Comparison of ENCODE assay signal across 8 cellular contexts in genomic region chr5:132500931-132501628, GRCh38. TPM values are rescaled to one million over a fixed set of nuclear protein-coding genes. Genes with fewer than 3 reads are reported as not detected.
DNase-seq lines count a peak whose midpoint lies in the region; ATAC-seq and TF ChIP-seq lines count a peak whose summit lies in the region.

No MANE protein-coding gene starts in this region.

- no peak overlapping the region for H2BK15ac ChIP-seq in mesendoderm (replicated peaks; ENCODE audit: low read depth)

- H3K27ac ChIP-seq in GM23338 (ENCODE audit: low read depth) (no peak overlapping the region), duodenal mucosa (ENCODE audit: low read depth, low read length) (peak overlapping the region; percentile 90), mesendoderm (ENCODE audit: low read depth, low read length) (no peak overlapping the region)

- no peak overlapping the region for H3K4me3 ChIP-seq in GM23338
- peak overlapping the region; percentile 7 to 50 for H3K4me3 ChIP-seq in duodenal mucosa (ENCODE audit: low read depth in 1 of 2, low read length in 2 of 2)
- no peak overlapping the region for H3K4me3 ChIP-seq in mesendoderm (ENCODE audit: low read length)

- H3K23ac ChIP-seq in mesendoderm (ENCODE audit: low read length) = no peak overlapping the region

- intact Hi-C loops in activated CD4-positive, alpha-beta T cell treated with anti-CD3 and anti-CD28 coated beads, Interleukin-2, amount 10 ng/mL, durations not matched to agents 24 days and 14 days (cut with micrococcal nuclease) = loop anchor here (1.0 to 2.0 kb wide), 3 partner anchors 115 to 436 kb away; no protein-coding TSS in a partner anchor

- WGBS in mesendoderm (ENCODE audit: extremely low coverage, insufficient coverage, low lambda C conversion rate) = no CpG with 5 or more reads among the region's 6 CpGs

- H3K79me1 ChIP-seq in mesendoderm (ENCODE audit: low read length) = no peaks in the 10 kb centered on the region

- H3K79me2 ChIP-seq in GM23338 (replicated peaks; ENCODE audit: insufficient read depth) (no peaks in the 10 kb centered on the region), mesendoderm (ENCODE audit: control insufficient read depth, insufficient read depth, low read length) (no peaks in the 10 kb centered on the region)

- ATAC-seq in GM23338 = peak; percentile 34
- ATAC-seq in stimulated activated memory B cell treated with anti-CD40 and anti-IgM and Interleukin-4, amounts not matched to agents 10 μg/mL and 1 μg/mL and 100 μg/mL, for 72 hours = peak; percentile 76

- no peaks in the 10 kb centered on the region for H3K9me3 Mint-ChIP-seq in GM23338
- no peaks in the 10 kb centered on the region for H3K9me3 Mint-ChIP-seq in activated CD4-positive, alpha-beta T cell treated with anti-CD3 and anti-CD28 coated beads, Interleukin-2, amount 10 ng/mL, durations not matched to agents 24 days and 14 days
- no peaks in the 10 kb centered on the region for H3K9me3 Mint-ChIP-seq in stimulated activated memory B cell treated with anti-CD40 and anti-IgM and Interleukin-4, amounts not matched to agents 10 μg/mL and 1 μg/mL and 100 μg/mL, for 72 hours

- H3K4ac ChIP-seq in mesendoderm (ENCODE audit: low read depth, low read length) = no peak overlapping the region

- H3K4me1 ChIP-seq in GM23338 (ENCODE audit: insufficient read depth) (no peaks in the 10 kb centered on the region), duodenal mucosa (ENCODE audit: control insufficient read depth in 1 of 2, insufficient read depth in 2 of 2, low read length in 2 of 2) (peaks cover 75 to 80% of the 10 kb centered on the region in 2 donors), mesendoderm (ENCODE audit: control insufficient read depth, low read depth, low read length) (no peaks in the 10 kb centered on the region)

- H3K18ac ChIP-seq in mesendoderm (ENCODE audit: low read length) = no peak overlapping the region

- peaks cover 4% of the 10 kb centered on the region for H3K27me3 Mint-ChIP-seq in GM23338 (ENCODE audit: insufficient read depth, low read depth, poor library complexity)
- peaks cover 2% of the 10 kb centered on the region for H3K27me3 Mint-ChIP-seq in activated CD4-positive, alpha-beta T cell treated with anti-CD3 and anti-CD28 coated beads, Interleukin-2, amount 10 ng/mL, durations not matched to agents 24 days and 14 days
- no peaks in the 10 kb centered on the region for H3K27me3 Mint-ChIP-seq in stimulated activated memory B cell treated with anti-CD40 and anti-IgM and Interleukin-4, amounts not matched to agents 10 μg/mL and 1 μg/mL and 100 μg/mL, for 72 hours

- no peaks in the 10 kb centered on the region for H4K20me1 ChIP-seq in GM23338 (replicated peaks; ENCODE audit: insufficient read depth)

- TF ChIP-seq CTCF in GM23338 (conservative IDR thresholded peaks at IDR 0.05; ENCODE audit: low read depth in 2 of 2) = peak; percentile 95 to 96

- no peaks in the 10 kb centered on the region for H3K9me3 ChIP-seq in duodenal mucosa (ENCODE audit: control insufficient read depth in 1 of 2, low read length in 2 of 2)

- H3K36me3 Mint-ChIP-seq in GM23338 (ENCODE audit: low read depth) = no peaks in the 10 kb centered on the region
- H3K36me3 Mint-ChIP-seq in activated CD4-positive, alpha-beta T cell treated with anti-CD3 and anti-CD28 coated beads, Interleukin-2, amount 10 ng/mL, durations not matched to agents 24 days and 14 days (ENCODE audit: low read depth) = no peaks in the 10 kb centered on the region
- H3K36me3 Mint-ChIP-seq in stimulated activated memory B cell treated with anti-CD40 and anti-IgM and Interleukin-4, amounts not matched to agents 10 μg/mL and 1 μg/mL and 100 μg/mL, for 72 hours = no peaks in the 10 kb centered on the region

- no peak overlapping the region for H4K5ac ChIP-seq in mesendoderm (ENCODE audit: low read length)

- no peak overlapping the region for H3K27ac Mint-ChIP-seq in GM23338
- H3K27ac Mint-ChIP-seq in activated CD4-positive, alpha-beta T cell treated with anti-CD3 and anti-CD28 coated beads, Interleukin-2, amount 10 ng/mL, durations not matched to agents 24 days and 14 days = peak overlapping the region; percentile 65
- peak overlapping the region; percentile 82 for H3K27ac Mint-ChIP-seq in stimulated activated memory B cell treated with anti-CD40 and anti-IgM and Interleukin-4, amounts not matched to agents 10 μg/mL and 1 μg/mL and 100 μg/mL, for 72 hours

- no peaks in the 10 kb centered on the region for H3K36me3 ChIP-seq in GM23338 (ENCODE audit: insufficient read depth)
- no peaks in the 10 kb centered on the region for H3K36me3 ChIP-seq in duodenal mucosa (ENCODE audit: control insufficient read depth in 1 of 2, insufficient read depth in 2 of 2, low read length in 2 of 2)
- no peaks in the 10 kb centered on the region for H3K36me3 ChIP-seq in mesendoderm (ENCODE audit: control insufficient read depth, insufficient read depth, low read length)

- H3K4me2 ChIP-seq in GM23338 = no peak overlapping the region
- no peak overlapping the region for H3K4me2 ChIP-seq in mesendoderm (ENCODE audit: low read length)

- no peak overlapping the region for H2AFZ ChIP-seq in GM23338

- no peak overlapping the region for H3K4me3 Mint-ChIP-seq in GM23338
- H3K4me3 Mint-ChIP-seq in activated CD4-positive, alpha-beta T cell treated with anti-CD3 and anti-CD28 coated beads, Interleukin-2, amount 10 ng/mL, durations not matched to agents 24 days and 14 days = no peak overlapping the region
- H3K4me3 Mint-ChIP-seq in stimulated activated memory B cell treated with anti-CD40 and anti-IgM and Interleukin-4, amounts not matched to agents 10 μg/mL and 1 μg/mL and 100 μg/mL, for 72 hours = no peak overlapping the region

- H3K9me2 ChIP-seq in GM23338 (ENCODE audit: insufficient read depth) = no peaks in the 10 kb centered on the region; the same call in 1 of the 2 replicates

- no peak overlapping the region for H3K56ac ChIP-seq in mesendoderm (ENCODE audit: low read length)

- no peak overlapping the region for H2AK5ac ChIP-seq in mesendoderm (ENCODE audit: low read length)

- H3F3A ChIP-seq in GM23338 (replicated peaks; ENCODE audit: low read depth) = no peaks in the 10 kb centered on the region

- no peak overlapping the region for H2BK5ac ChIP-seq in mesendoderm (ENCODE audit: low read length)

- H3K27me3 ChIP-seq in GM23338 (ENCODE audit: insufficient read depth) = no peaks in the 10 kb centered on the region
- no peaks in the 10 kb centered on the region for H3K27me3 ChIP-seq in duodenal mucosa (ENCODE audit: control insufficient read depth in 1 of 2, insufficient read depth in 2 of 2, low read length in 2 of 2)
- H3K27me3 ChIP-seq in mesendoderm (ENCODE audit: insufficient read depth, low read length, poor library complexity) = no peaks in the 10 kb centered on the region

- DNase-seq in DMS53 (lab: John Stamatoyannopoulos, UW) (peak; percentile 84), GM23338 (ENCODE audit: low spot score) (peak; percentile 82), NCI-H1694 treated with DMSO at 0.1 percent for 48 hours (lab: John Stamatoyannopoulos, UW) (peak; percentile 30), mesendoderm (peak; percentile 78), COLO829 (ENCODE audit: low spot score) (no peak)
- peak; percentile 92 for DNase-seq in activated CD4-positive, alpha-beta T cell treated with anti-CD3 and anti-CD28 coated beads, Interleukin-2, amount 10 ng/mL, durations not matched to agents 24 days and 14 days

- no peak overlapping the region for H2BK120ac ChIP-seq in mesendoderm (ENCODE audit: low read depth, low read length)

- 0 out of 3 replicates have a peak, but pooled peaks cover 2% of the 10 kb centered on the region for H3K4me1 Mint-ChIP-seq in GM23338
- peaks cover 43% of the 10 kb centered on the region for H3K4me1 Mint-ChIP-seq in activated CD4-positive, alpha-beta T cell treated with anti-CD3 and anti-CD28 coated beads, Interleukin-2, amount 10 ng/mL, durations not matched to agents 24 days and 14 days
- H3K4me1 Mint-ChIP-seq in stimulated activated memory B cell treated with anti-CD40 and anti-IgM and Interleukin-4, amounts not matched to agents 10 μg/mL and 1 μg/mL and 100 μg/mL, for 72 hours = peaks cover 41% of the 10 kb centered on the region

- H3K9ac ChIP-seq in duodenal mucosa (ENCODE audit: low read depth in 1 of 2, low read length in 2 of 2) (peak overlapping the region; percentile 61), mesendoderm (ENCODE audit: low read length) (no peak overlapping the region)

- no peak overlapping the region for H4K8ac ChIP-seq in mesendoderm (ENCODE audit: low read depth, low read length)

TF ChIP-seq in GM23338, 12 proteins besides CTCF, POLR2A, EP300 and RAD21 (continues in another document):
- no peak for TF ChIP-seq EZH2 (IDR thresholded peaks at IDR 0.05; ENCODE audit: low read depth, unreplicated experiment)

RNA-seq across cellular contexts. Expression of gene IRF1, which starts 10.5 kb away (rescaled TPM):
- 6.4 and 6.9 TPM in 2 replicates for total RNA-seq in GM23338 (2014; rRNA removed; shearing (Covaris generic))
- polyA plus RNA-seq in GM23338 (2016; fragmentation: Nextera tagmentation; extraction: Ambion mirVana) = 8.6 and 9.1 TPM in 2 replicates
- total RNA-seq in activated CD4-positive, alpha-beta T cell treated with anti-CD3 and anti-CD28 coated beads, Interleukin-2, amount 10 ng/mL, durations not matched to agents 24 days and 14 days = 167 and 181 TPM in 2 replicates
- polyA plus RNA-seq in mesendoderm (2013, experiment 1 of 2) = 4.5 TPM
- polyA plus RNA-seq in mesendoderm (2013, experiment 2 of 2) = 4.1 TPM

RNA-seq across cellular contexts. Expression of gene IL5, which starts 42.2 kb away (rescaled TPM):
- not detected in 2 replicates for total RNA-seq in GM23338 (2014; rRNA removed; shearing (Covaris generic))
- not detected in 2 replicates for polyA plus RNA-seq in GM23338 (2016; fragmentation: Nextera tagmentation; extraction: Ambion mirVana)
- 7.0 and 7.1 TPM in 2 replicates for total RNA-seq in activated CD4-positive, alpha-beta T cell treated with anti-CD3 and anti-CD28 coated beads, Interleukin-2, amount 10 ng/mL, durations not matched to agents 24 days and 14 days
- polyA plus RNA-seq in mesendoderm (2013, experiment 1 of 2) = not detected
- not detected for polyA plus RNA-seq in mesendoderm (2013, experiment 2 of 2)

RNA-seq across cellular contexts. Expression of gene RAD50, which starts 55.7 kb away (rescaled TPM):
- 27.0 and 40.6 TPM in 2 replicates for total RNA-seq in GM23338 (2014; rRNA removed; shearing (Covaris generic))
- 35.5 and 52.2 TPM in 2 replicates for polyA plus RNA-seq in GM23338 (2016; fragmentation: Nextera tagmentation; extraction: Ambion mirVana)
- total RNA-seq in activated CD4-positive, alpha-beta T cell treated with anti-CD3 and anti-CD28 coated beads, Interleukin-2, amount 10 ng/mL, durations not matched to agents 24 days and 14 days = 37.4 and 39.5 TPM in 2 replicates
- 30.2 TPM for polyA plus RNA-seq in mesendoderm (2013, experiment 1 of 2)
- 31.3 TPM for polyA plus RNA-seq in mesendoderm (2013, experiment 2 of 2)

Comparison
In these comparisons a context has a peak if more than half of its experiments do, and no peak if none do; other contexts are left out.
1. H3K4me3 ChIP-seq: peak in duodenal mucosa (2 of 2); none in GM23338 (single experiment) and mesendoderm (single experiment).
2. RNA of gene IRF1, which starts 10.5 kb away (total RNA-seq): 167 to 181 TPM in activated CD4-positive, alpha-beta T cell treated with anti-CD3 and anti-CD28 coated beads, Interleukin-2, amount 10 ng/mL, durations not matched to agents 24 days and 14 days; 6.4 to 6.9 TPM in GM23338; every median in the first group is over 10 times any median in the second.